8 cellular contexts compared by ENCODE assay signal in the genomic region with DNA sequence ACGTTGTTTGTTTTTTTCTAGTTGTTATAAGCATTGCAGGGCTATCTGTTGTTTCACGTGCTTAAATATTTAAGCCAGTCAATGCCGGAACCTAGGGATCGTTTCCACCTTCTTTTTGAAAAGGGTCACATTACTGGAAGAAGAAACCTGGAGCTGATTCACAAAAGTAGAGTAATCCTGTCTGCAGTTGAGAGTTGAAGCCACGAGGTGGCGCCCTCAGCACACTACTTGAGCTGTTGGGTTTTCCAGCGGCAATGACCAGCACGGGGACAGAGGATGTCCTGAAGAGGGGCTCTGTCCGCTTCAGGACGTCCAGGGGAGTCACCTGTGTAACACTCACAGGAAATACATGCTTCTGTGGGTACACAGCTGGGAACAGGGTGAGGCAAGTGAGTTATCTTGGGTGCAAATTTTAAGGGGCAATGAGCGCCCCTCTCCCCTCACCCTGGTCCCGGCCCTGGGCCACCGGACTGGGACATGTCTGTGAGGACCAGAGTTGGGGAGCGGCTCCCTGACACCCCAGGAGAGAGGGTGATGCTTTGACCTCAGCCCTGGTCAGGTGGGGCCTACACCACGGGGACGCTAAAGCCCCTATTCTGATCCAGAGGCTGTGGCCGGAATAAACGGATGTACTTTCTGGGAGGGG. TPM values are rescaled to one million over a fixed set of nuclear protein-coding genes. Genes with fewer than 3 reads are reported as not detected.
DNase-seq lines count a peak whose midpoint lies in the region; ATAC-seq and TF ChIP-seq lines count a peak whose summit lies in the region.

No MANE protein-coding gene starts in this region.

- peaks cover 53% of the 10 kb centered on the region for H3K27me3 Mint-ChIP-seq in stimulated activated naive CD8-positive, alpha-beta T cell treated with anti-CD3 and anti-CD28 coated beads, Interleukin-15, amount 100 ng/mL, for 72 hours

- intact Hi-C loops in mucosa of descending colon (cut with DNase I, micrococcal nuclease): loop anchor here in 1 of 2 donors (10.0 kb wide), 1 partner anchor 104 kb away; no protein-coding TSS in a partner anchor

- no peaks in the 10 kb centered on the region for H3K9me3 ChIP-seq in mucosa of descending colon

- no peak overlapping the region for H3K4me3 Mint-ChIP-seq in stimulated activated naive CD8-positive, alpha-beta T cell treated with anti-CD3 and anti-CD28 coated beads, Interleukin-15, amount 100 ng/mL, for 72 hours

- TF ChIP-seq CTCF in epithelial cell of proximal tubule (conservative IDR thresholded peaks at IDR 0.05; ENCODE audit: low read depth, low read length) (peak; percentile 93), mucosa of descending colon (IDR thresholded peaks at IDR 0.05) (peak; percentile 74)

- no peaks in the 10 kb centered on the region for H3K36me3 ChIP-seq in H7 (replicated peaks; ENCODE audit: control insufficient read depth, insufficient read depth, low read length)
- H3K36me3 ChIP-seq in mucosa of descending colon (ENCODE audit: low read depth): no peaks in the 10 kb centered on the region

- H3K4me3 ChIP-seq in H7 (ENCODE audit: insufficient read depth, low read depth, low read length): no peak overlapping the region
- H3K4me3 ChIP-seq in epithelial cell of proximal tubule (ENCODE audit: low read depth, low read length): no peak overlapping the region
- H3K4me3 ChIP-seq in mucosa of descending colon: no peak overlapping the region

- peak; percentile 46 for ATAC-seq in mucosa of descending colon
- no peak for ATAC-seq in stimulated activated naive CD8-positive, alpha-beta T cell treated with anti-CD3 and anti-CD28 coated beads, Interleukin-15, amount 100 ng/mL, for 72 hours
- no peak for ATAC-seq in HG03135 (IDR thresholded peaks at IDR 0.05; ENCODE audit: unreplicated experiment)

- peaks cover 12% of the 10 kb centered on the region for H3K4me1 Mint-ChIP-seq in stimulated activated naive CD8-positive, alpha-beta T cell treated with anti-CD3 and anti-CD28 coated beads, Interleukin-15, amount 100 ng/mL, for 72 hours

- peaks cover 14% of the 10 kb centered on the region for H3K4me1 ChIP-seq in mucosa of descending colon (ENCODE audit: low read depth)

- H3K27me3 ChIP-seq in H7 (ENCODE audit: control insufficient read depth, insufficient read depth, low read length): peaks cover 14% of the 10 kb centered on the region

- no peaks in the 10 kb centered on the region for H3K9me3 Mint-ChIP-seq in stimulated activated naive CD8-positive, alpha-beta T cell treated with anti-CD3 and anti-CD28 coated beads, Interleukin-15, amount 100 ng/mL, for 72 hours

- DNase-seq in Ammon's horn (ENCODE audit: low spot score): peak; percentile 83
- DNase-seq in H7: peak; percentile 82
- DNase-seq in NCI-H510A treated with DMSO at 0.1 percent for 48 hours (lab: John Stamatoyannopoulos, UW): peak; percentile 64
- peak; percentile 12 to 35 (median 35) for DNase-seq in activated CD8-positive, alpha-beta memory T cell treated with anti-CD3 and anti-CD28 coated beads for 48 hours (ENCODE audit: low read depth in 2 of 3, low spot score in 2 of 3)
- DNase-seq in epithelial cell of proximal tubule (ENCODE audit: low read depth): no peak
- peak; percentile 72 to 85 (median 80) for DNase-seq in mucosa of descending colon
- DNase-seq in stimulated activated naive CD8-positive, alpha-beta T cell treated with anti-CD3 and anti-CD28 coated beads, Interleukin-15, amount 100 ng/mL, for 72 hours: peak; percentile 38 to 49

- no peak overlapping the region for H3K27ac Mint-ChIP-seq in stimulated activated naive CD8-positive, alpha-beta T cell treated with anti-CD3 and anti-CD28 coated beads, Interleukin-15, amount 100 ng/mL, for 72 hours

RNA-seq across cellular contexts. Expression of gene WDFY4, which starts 26.3 kb away (rescaled TPM):
- not detected in 2 replicates for total RNA-seq in H7 (2014; rRNA removed; shearing (Covaris generic))
- not detected in 2 replicates for total RNA-seq in epithelial cell of proximal tubule
- total RNA-seq in mucosa of descending colon: 1 to 10 TPM; 2.1 to 3.3 (median 2.2) TPM

RNA-seq across cellular contexts. Expression of gene ARHGAP22, which starts 53.5 kb away (rescaled TPM):
- total RNA-seq in H7 (2014; rRNA removed; shearing (Covaris generic)): 5.4 and 9.1 TPM in 2 replicates
- total RNA-seq in epithelial cell of proximal tubule: 11.2 and 24.5 TPM in 2 replicates
- total RNA-seq in mucosa of descending colon: 1 to 10 TPM in 2 of 3 donors, under 1 TPM in 1; 0.93 to 5.9 (median 1.3) TPM
